15 cellular contexts compared by ENCODE assay signal in genomic region chr5:170482511-170482910, GRCh38. TPM values are rescaled to one million over a fixed set of nuclear protein-coding genes. Genes with fewer than 3 reads are reported as not detected.
DNase-seq lines count a peak whose midpoint lies in the region; TF ChIP-seq lines count a peak whose summit lies in the region.
"Had no signal": no experiment of that assay in that cellular context is flagged by ENCODE, and none has a peak within 500 bp of the region (broad histone marks: within the 10 kb centered on the region; RNA-seq: fewer than 3 reads in every experiment).

No MANE protein-coding gene starts in this region.

- intact Hi-C loops in vagina (cut with DNase I) = no loop called here

- H3K4me3 ChIP-seq in coronary artery = no peak overlapping the region
- no peak overlapping the region for H3K4me3 ChIP-seq in vagina
- H3K4me3 ChIP-seq: HAP-1 had no signal

- H3K27ac ChIP-seq in coronary artery (no peak overlapping the region), vagina (no peak overlapping the region)

- in situ Hi-C loops in ACHN (cut with HindIII; ENCODE audit: low pct_ligation_motif_present, low pct_unique_long_range_greater_than_20kb, low sequenced_read_pairs) = no loop called here
- in situ Hi-C loops in GM13977 (cut with MboI; ENCODE audit: low pct_unique_long_range_greater_than_20kb, low sequenced_read_pairs, unreplicated experiment) = no loop called here

- DNase-seq in GM03348 (ENCODE audit: low spot score) (peak; percentile 64), coronary artery (ENCODE audit: low spot score) (peak; percentile 3), islet precursor cell (peak; percentile 14), vagina (ENCODE audit: extremely low spot score in 2 of 2) (peak; percentile 11 to 67), ACHN (no peak), GM13977 (ENCODE audit: low spot score) (no peak)
- DNase-seq in activated T-cell treated with anti-CD3 and anti-CD28 coated beads, Interleukin-2, amount 50 U/mL, for 48 hours = no peak
- DNase-seq: CD8-positive, alpha-beta T cell; COR-L47; DMS153; DMS79 treated with DMSO at 0.1 percent for 48 hours; EL; GOT3 had no signal

- H3K9me3 ChIP-seq in vagina = no peaks in the 10 kb centered on the region
- H3K9me3 ChIP-seq: HAP-1 had no signal

- H3K4me1 ChIP-seq in vagina = no peaks in the 10 kb centered on the region
- H3K4me1 ChIP-seq: HAP-1 had no signal

- H3K36me3 ChIP-seq in vagina = no peaks in the 10 kb centered on the region
- H3K36me3 ChIP-seq: HAP-1 had no signal

- TF ChIP-seq POLR2A in vagina (IDR thresholded peaks at IDR 0.05) = no peak

- no peaks in the 10 kb centered on the region for H3K27me3 ChIP-seq in vagina

- TF ChIP-seq CTCF in coronary artery (IDR thresholded peaks at IDR 0.05) = no peak
- no peak for TF ChIP-seq CTCF in vagina (IDR thresholded peaks at IDR 0.05)
- TF ChIP-seq CTCF in GM13977 (IDR thresholded peaks at IDR 0.05; ENCODE audit: extremely low read depth, insufficient read depth, missing control alignments) = no peak

RNA-seq across cellular contexts. Expression of gene KCNIP1, which starts 21.3 kb away (rescaled TPM):
- total RNA-seq in vagina = not detected
- total RNA-seq: CD8-positive, alpha-beta T cell; HT-29 had no signal

Comparison
In these comparisons a context has a peak if more than half of its experiments do, and no peak if none do; other contexts are left out.
1. DNase-seq: peak in GM03348 (single experiment), coronary artery (single experiment), islet precursor cell (single experiment) and vagina (2 of 2); none in ACHN (single experiment), GM13977 (single experiment) and activated T-cell treated with anti-CD3 and anti-CD28 coated beads, Interleukin-2, amount 50 U/mL, for 48 hours (0 of 2).